8 cellular contexts compared by ENCODE assay signal in genomic region chr13:41960700-41961697, GRCh38. TPM values are rescaled to one million over a fixed set of nuclear protein-coding genes. Genes with fewer than 3 reads are reported as not detected.
DNase-seq lines count a peak whose midpoint lies in the region; ATAC-seq and TF ChIP-seq lines count a peak whose summit lies in the region.

TSS of gene VWA8 (minus strand) at chr13:41961109. CDS start at chr13:41961015, 94 bp downstream.

- DNase-seq in GOT3 (lab: John Stamatoyannopoulos, UW) (peak; percentile 28), head of caudate nucleus (peak; percentile 53 to 92 (median 78)), osteocyte (ENCODE audit: extremely low spot score, unreplicated experiment) (peak; percentile 91), thoracic aorta (ENCODE audit: low spot score) (peak; percentile 21)
- DNase-seq in activated naive CD4-positive, alpha-beta T cell treated with anti-CD3 and anti-CD28 coated beads, Interleukin-2, amount 50 U/mL, for 72 hours (ENCODE audit: low spot score in 2 of 2) = peak; percentile 85 to 89

- no peaks in the 10 kb centered on the region for H3F3A ChIP-seq in Loucy (ENCODE audit: low read depth)

- no peaks in the 10 kb centered on the region for H3K27me3 Mint-ChIP-seq in osteocyte (ENCODE audit: unreplicated experiment)

- peaks cover 5 to 9% of the 10 kb centered on the region in 2 donors for H3K36me3 Mint-ChIP-seq in activated naive CD4-positive, alpha-beta T cell treated with anti-CD3 and anti-CD28 coated beads, Interleukin-2, amount 50 U/mL, for 72 hours
- no peaks in the 10 kb centered on the region for H3K36me3 Mint-ChIP-seq in osteocyte (ENCODE audit: unreplicated experiment)

- H3K9me3 ChIP-seq in ES-I3 (ENCODE audit: control insufficient read depth, insufficient read depth, low read length) (no peaks in the 10 kb centered on the region), Loucy (ENCODE audit: insufficient read depth, low read depth, low read length) (no peaks in the 10 kb centered on the region), thoracic aorta (no peaks in the 10 kb centered on the region)

- H4K20me1 ChIP-seq in Loucy (ENCODE audit: insufficient read depth, low read length, poor library complexity, severe bottlenecking) = no peaks in the 10 kb centered on the region

- H3K9me2 ChIP-seq in Loucy (replicated peaks; ENCODE audit: low read depth, low read length) = no peaks in the 10 kb centered on the region

- H3K4me3 ChIP-seq in Loucy (ENCODE audit: low read length, poor library complexity, severe bottlenecking) = peak within 1 kb of the TSS; percentile 77
- H3K4me3 ChIP-seq in thoracic aorta = peak within 1 kb of the TSS; percentile 97

- H3K9me3 Mint-ChIP-seq in activated naive CD4-positive, alpha-beta T cell treated with anti-CD3 and anti-CD28 coated beads, Interleukin-2, amount 50 U/mL, for 72 hours = peaks cover 5 to 6% of the 10 kb centered on the region in 2 donors
- H3K9me3 Mint-ChIP-seq in osteocyte (ENCODE audit: unreplicated experiment) = no peaks in the 10 kb centered on the region

- H3K4me1 ChIP-seq in ES-I3 (ENCODE audit: insufficient read depth, low read length) = peaks cover 6% of the 10 kb centered on the region; the same call in 1 of the 2 replicates
- peaks cover 29% of the 10 kb centered on the region for H3K4me1 ChIP-seq in Loucy (ENCODE audit: insufficient read depth, low read length, poor library complexity, severe bottlenecking)
- peaks cover 3 to 24% of the 10 kb centered on the region in 2 donors for H3K4me1 ChIP-seq in thoracic aorta (ENCODE audit: control insufficient read depth in 1 of 2, low read depth in 2 of 2)

- H3K27ac Mint-ChIP-seq in activated naive CD4-positive, alpha-beta T cell treated with anti-CD3 and anti-CD28 coated beads, Interleukin-2, amount 50 U/mL, for 72 hours = peak within 1 kb of the TSS; percentile 80 to 97
- peak within 1 kb of the TSS; percentile 94 for H3K27ac Mint-ChIP-seq in osteocyte (ENCODE audit: unreplicated experiment)

- intact Hi-C loops in head of caudate nucleus (cut with DNase I) = loop anchor here (5.0 kb wide), 1 partner anchor 76 kb away; no protein-coding TSS in a partner anchor

- H3K36me3 ChIP-seq in ES-I3 (ENCODE audit: insufficient read depth, low read length) = no peaks in the 10 kb centered on the region
- H3K36me3 ChIP-seq in Loucy (ENCODE audit: insufficient read depth, low read length) = no peaks in the 10 kb centered on the region
- no peaks in the 10 kb centered on the region for H3K36me3 ChIP-seq in thoracic aorta

- peaks cover 19% of the 10 kb centered on the region for H3K4me1 Mint-ChIP-seq in osteocyte (ENCODE audit: unreplicated experiment)

- peak; percentile 96 for ATAC-seq in SK-N-SH treated with all-trans-retinoic acid at 6 μM for 48 hours
- ATAC-seq in activated naive CD4-positive, alpha-beta T cell treated with anti-CD3 and anti-CD28 coated beads, Interleukin-2, amount 50 U/mL, for 72 hours = peak; percentile 77 to 81
- peak; percentile 42 for ATAC-seq in thoracic aorta (ENCODE audit: insufficient number of reproducible peaks, low FRiP score, low read depth)

- TF ChIP-seq CTCF in Loucy (conservative IDR thresholded peaks at IDR 0.05; ENCODE audit: low read length) = no peak
- TF ChIP-seq CTCF in osteocyte (IDR thresholded peaks at IDR 0.05) = no peak
- no peak for TF ChIP-seq CTCF in thoracic aorta (IDR thresholded peaks at IDR 0.05)

- peak within 1 kb of the TSS; percentile 99 for H3K9ac ChIP-seq in ES-I3 (ENCODE audit: low read depth, low read length)
- peak within 1 kb of the TSS; percentile 89 for H3K9ac ChIP-seq in Loucy (ENCODE audit: low read depth, low read length, poor library complexity, severe bottlenecking)

- H3K4me3 Mint-ChIP-seq in osteocyte (ENCODE audit: unreplicated experiment) = peak within 1 kb of the TSS; percentile 89

- peak within 1 kb of the TSS; percentile 77 to 91 for H3K27ac ChIP-seq in thoracic aorta

- H3K27me3 ChIP-seq in Loucy (ENCODE audit: insufficient read depth, low read length, poor library complexity, severe bottlenecking) = no peaks in the 10 kb centered on the region
- no peaks in the 10 kb centered on the region for H3K27me3 ChIP-seq in thoracic aorta (replicated peaks; ENCODE audit: insufficient read depth)

- H3K4me2 ChIP-seq in Loucy (ENCODE audit: low read depth, low read length, poor library complexity, severe bottlenecking) = peak within 1 kb of the TSS; percentile 93

- H2AFZ ChIP-seq in Loucy (ENCODE audit: low read length) = peak within 1 kb of the TSS; percentile 92

- H3K79me2 ChIP-seq in Loucy (ENCODE audit: insufficient read depth, low read length) = peaks cover 35% of the 10 kb centered on the region

TF ChIP-seq in SK-N-SH treated with all-trans-retinoic acid at 6 μM for 48 hours, 23 proteins besides CTCF, POLR2A, EP300 and RAD21:
- TF ChIP-seq CSDC2 (CRISPR knock-in tag; IDR thresholded peaks at IDR 0.05) (no peak), POU6F1 (CRISPR knock-in tag; IDR thresholded peaks at IDR 0.05; ENCODE audit: borderline replicate concordance, low read depth) (0 out of 2 replicates have a peak, but pooled peaks have one; percentile 37), ZFP3 (CRISPR knock-in tag; IDR thresholded peaks at IDR 0.05) (peak; percentile 76), BACH2 (CRISPR knock-in tag; IDR thresholded peaks at IDR 0.05; ENCODE audit: borderline replicate concordance) (no peak), RARB (CRISPR knock-in tag; IDR thresholded peaks at IDR 0.05) (0 out of 2 replicates have a peak, but pooled peaks have one; percentile 35), GLIS3 (CRISPR knock-in tag; IDR thresholded peaks at IDR 0.05) (peak; percentile 48; the same call in 1 of the 2 replicates)

RNA-seq across cellular contexts. Expression of gene VWA8, which starts in this region (rescaled TPM):
- total RNA-seq in activated naive CD4-positive, alpha-beta T cell treated with anti-CD3 and anti-CD28 coated beads, Interleukin-2, amount 50 U/mL, for 72 hours = 10 to 100 TPM; 11.8 to 23.7 TPM
- total RNA-seq in osteocyte (14.5 and 15.8 TPM in 2 replicates), thoracic aorta (10 to 100 TPM; 19.8 to 25.3 TPM)

Comparison
In these comparisons a context has a peak if more than half of its experiments do, and no peak if none do; other contexts are left out.
1. Peak in every context shown above with its lines: DNase-seq, ATAC-seq, H3K4me3 ChIP-seq and H3K27ac ChIP-seq.
2. DNase-seq: peak in every context shown above with its lines; median percentile 91 in osteocyte; 87 in activated naive CD4-positive, alpha-beta T cell treated with anti-CD3 and anti-CD28 coated beads, Interleukin-2, amount 50 U/mL, for 72 hours; 78 in head of caudate nucleus; 28 in GOT3; 21 in thoracic aorta.
3. ATAC-seq: peak in every context shown above with its lines; median percentile 96 in SK-N-SH treated with all-trans-retinoic acid at 6 μM for 48 hours; 79 in activated naive CD4-positive, alpha-beta T cell treated with anti-CD3 and anti-CD28 coated beads, Interleukin-2, amount 50 U/mL, for 72 hours; 42 in thoracic aorta.